Comparison of ENCODE assay signal across 9 cellular contexts in the genomic region with DNA sequence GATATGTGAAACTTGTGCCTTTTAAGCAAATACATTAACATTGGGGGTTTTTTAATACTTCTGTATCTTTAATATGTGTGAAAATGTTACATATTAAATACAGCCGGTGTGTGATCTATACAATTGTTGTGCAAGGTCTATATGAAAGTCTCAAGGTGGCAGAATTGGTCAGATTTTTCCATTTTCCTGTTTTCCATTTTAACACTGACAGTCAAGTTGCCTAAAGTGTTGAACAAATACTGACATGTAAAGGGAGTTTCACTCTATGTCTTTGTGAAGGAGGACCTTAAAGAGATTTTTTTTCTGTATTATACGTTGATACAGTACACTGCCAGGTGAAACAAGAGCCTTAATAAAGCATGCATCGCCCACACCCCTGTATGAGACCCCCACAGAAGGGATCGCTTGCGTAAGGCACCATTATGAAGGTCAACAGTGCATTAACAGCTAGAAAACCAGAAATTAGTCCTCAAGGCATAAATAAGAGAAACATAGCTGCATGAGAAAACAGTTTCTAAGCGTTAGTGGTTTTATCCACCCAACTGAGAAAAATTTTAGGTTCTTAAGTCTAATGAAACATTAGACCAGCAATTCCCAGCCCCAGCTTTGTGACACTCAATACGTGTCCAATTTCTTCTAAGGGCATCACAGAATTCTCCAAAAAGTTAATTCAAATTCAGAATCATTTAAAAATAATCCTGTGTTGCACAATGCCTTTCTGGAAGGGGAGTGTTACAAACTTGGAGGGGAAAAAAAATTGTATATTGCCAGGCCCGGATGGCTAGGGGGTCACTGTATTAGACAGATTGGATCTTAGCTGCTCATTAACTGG. TPM values are rescaled to one million over a fixed set of nuclear protein-coding genes. Genes with fewer than 3 reads are reported as not detected.
DNase-seq lines count a peak whose midpoint lies in the region; ATAC-seq and TF ChIP-seq lines count a peak whose summit lies in the region.
"Had no signal": no experiment of that assay in that cellular context is flagged by ENCODE, and none has a peak within 500 bp of the region (broad histone marks: within the 10 kb centered on the region; RNA-seq: fewer than 3 reads in every experiment).

No MANE protein-coding gene starts in this region.

- H3K9me3 ChIP-seq in sigmoid colon = no peaks in the 10 kb centered on the region

- peak overlapping the region; percentile 98 for H3K4me3 Mint-ChIP-seq in activated T-helper 17 cell treated with anti-CD3 and anti-CD28 coated beads, Interleukin-2, amount 50 U/mL, for 72 hours

- peaks cover 0 to 79% (median 73%) of the 10 kb centered on the region in 4 donors for H3K4me1 ChIP-seq in sigmoid colon

- H3K4me3 ChIP-seq in fibroblast of mammary gland (ENCODE audit: control insufficient read depth, low read depth, low read length) = no peak overlapping the region
- peak overlapping the region in 3 of 4 donors; percentile 73 to 97 (median 84) for H3K4me3 ChIP-seq in sigmoid colon

- no peaks in the 10 kb centered on the region for H3K27me3 Mint-ChIP-seq in activated T-helper 17 cell treated with anti-CD3 and anti-CD28 coated beads, Interleukin-2, amount 50 U/mL, for 72 hours

- DNase-seq in HCEC 1CT (peak; percentile 16), fibroblast of mammary gland (ENCODE audit: low read depth) (peak; percentile 36), sigmoid colon (no peak), GM19238 (ENCODE audit: insufficient read length, low spot score) (no peak), NCI-H1105 (lab: John Stamatoyannopoulos, UW) (no peak)
- DNase-seq: NCI-H226 had no signal

- 77 to 79% methylated on average over 8 of the region's 8 CpGs for WGBS in sigmoid colon, 2 donors

- no peak for TF ChIP-seq POLR2A in sigmoid colon (IDR thresholded peaks at IDR 0.05)

- peak overlapping the region; percentile 98 to 100 (median 100) for H3K27ac ChIP-seq in sigmoid colon

- peak overlapping the region; percentile 100 for H3K27ac Mint-ChIP-seq in activated T-helper 17 cell treated with anti-CD3 and anti-CD28 coated beads, Interleukin-2, amount 50 U/mL, for 72 hours

- ATAC-seq in activated T-helper 17 cell treated with anti-CD3 and anti-CD28 coated beads, Interleukin-2, amount 50 U/mL, for 72 hours (replicated peaks) = no peak
- ATAC-seq in HG03196 (IDR thresholded peaks at IDR 0.05; ENCODE audit: unreplicated experiment) (no peak), GM18907 (IDR thresholded peaks at IDR 0.05; ENCODE audit: unreplicated experiment) (no peak)

- no peaks in the 10 kb centered on the region for H3K9me3 Mint-ChIP-seq in activated T-helper 17 cell treated with anti-CD3 and anti-CD28 coated beads, Interleukin-2, amount 50 U/mL, for 72 hours

- no peak for TF ChIP-seq EP300 in sigmoid colon (IDR thresholded peaks at IDR 0.05)

- H3K4me1 Mint-ChIP-seq in activated T-helper 17 cell treated with anti-CD3 and anti-CD28 coated beads, Interleukin-2, amount 50 U/mL, for 72 hours = peaks cover 49% of the 10 kb centered on the region

- peaks cover 88% of the 10 kb centered on the region for H3K36me3 Mint-ChIP-seq in activated T-helper 17 cell treated with anti-CD3 and anti-CD28 coated beads, Interleukin-2, amount 50 U/mL, for 72 hours (ENCODE audit: low read depth)

- intact Hi-C loops in sigmoid colon (cut with DNase I) = loop anchor here (5.0 kb wide), 2 partner anchors 486 to 581 kb away; no protein-coding TSS in a partner anchor

- peaks cover 18 to 64% (median 33%) of the 10 kb centered on the region in 4 donors for H3K36me3 ChIP-seq in sigmoid colon

- no peaks in the 10 kb centered on the region for H3K27me3 ChIP-seq in sigmoid colon

- TF ChIP-seq CTCF in fibroblast of mammary gland (conservative IDR thresholded peaks at IDR 0.05; ENCODE audit: control insufficient read depth, insufficient read depth, low read depth, low read length) (no peak), sigmoid colon (IDR thresholded peaks at IDR 0.05) (no peak)

RNA-seq across cellular contexts. Expression of a gene that starts 6.9 kb away (rescaled TPM):
- 100 to 1,000 TPM; 163 to 201 TPM for total RNA-seq in activated T-helper 17 cell treated with anti-CD3 and anti-CD28 coated beads, Interleukin-2, amount 50 U/mL, for 72 hours
- 100 to 1,000 TPM in 2 of 4 donors, 10 to 100 TPM in 2; 50.3 to 116 (median 85.8) TPM for total RNA-seq in sigmoid colon
- 100 to 1,000 TPM in 1 of 3 donors, 10 to 100 TPM in 2; 73.3 to 137 (median 91.6) TPM for polyA plus RNA-seq in sigmoid colon

Comparison
In these comparisons a context has a peak if more than half of its experiments do, and no peak if none do; other contexts are left out.
1. DNase-seq: peak in HCEC 1CT (single experiment) and fibroblast of mammary gland (single experiment); none in sigmoid colon (single experiment), GM19238 (single experiment) and NCI-H1105 (single experiment).